9 cellular contexts compared by ENCODE assay signal in genomic region chr17:83082899-83083367, GRCh38. TPM values are rescaled to one million over a fixed set of nuclear protein-coding genes. Genes with fewer than 3 reads are reported as not detected.
DNase-seq lines count a peak whose midpoint lies in the region; TF ChIP-seq lines count a peak whose summit lies in the region.
"Had no signal": no experiment of that assay in that cellular context is flagged by ENCODE, and none has a peak within 500 bp of the region (broad histone marks: within the 10 kb centered on the region; RNA-seq: fewer than 3 reads in every experiment).

No MANE protein-coding gene starts in this region.

- H3K36me3 ChIP-seq in HUES64 (ENCODE audit: insufficient read depth, low read length) (0 out of 2 replicates have a peak, but pooled peaks cover 2% of the 10 kb centered on the region), colonic mucosa (peaks cover 6% of the 10 kb centered on the region), neuronal stem cell (replicated peaks in 1 of 2; ENCODE audit: control insufficient read depth in 2 of 2, insufficient read depth in 2 of 2, low read length in 2 of 2) (peaks cover 0 to 27% of the 10 kb centered on the region in 2 donors)

- peak overlapping the region; percentile 53 for H3K18ac ChIP-seq in neuronal stem cell (ENCODE audit: low read length)

- intact Hi-C loops in colonic mucosa (cut with DNase I), result no loop called here

- H3K79me1 ChIP-seq in neuronal stem cell (ENCODE audit: low read depth, low read length), result peaks cover 17% of the 10 kb centered on the region

- H3K4me3 ChIP-seq in AG09309 (ENCODE audit: control insufficient read depth, low read depth, low read length), result peak overlapping the region; percentile 32
- no peak overlapping the region for H3K4me3 ChIP-seq in HUES64 (ENCODE audit: low read length)
- H3K4me3 ChIP-seq in colonic mucosa, result no peak overlapping the region
- no peak overlapping the region for H3K4me3 ChIP-seq in neuronal stem cell (ENCODE audit: low read length in 2 of 2)

- H3K27ac ChIP-seq in HUES64 (ENCODE audit: low read depth, low read length) (peak overlapping the region; percentile 47; the same call in 1 of the 2 replicates), colonic mucosa (peak overlapping the region; percentile 28), neuronal stem cell (replicated peaks; ENCODE audit: low read length) (no peak overlapping the region), caudate nucleus (ENCODE audit: low read depth, low read length) (no peak overlapping the region)

- H2BK12ac ChIP-seq in neuronal stem cell (ENCODE audit: low read length), result no peak overlapping the region

- no peak overlapping the region for H4K8ac ChIP-seq in neuronal stem cell (ENCODE audit: low read depth, low read length)

- H4K91ac ChIP-seq in neuronal stem cell (ENCODE audit: low read depth, low read length, poor library complexity), result no peak overlapping the region

- H2BK5ac ChIP-seq in neuronal stem cell (ENCODE audit: low read length), result no peak overlapping the region

- in situ Hi-C loops in ACHN (cut with HindIII; ENCODE audit: low pct_ligation_motif_present, low pct_unique_long_range_greater_than_20kb, low sequenced_read_pairs), result no loop called here

- no peak overlapping the region for H2BK15ac ChIP-seq in neuronal stem cell (ENCODE audit: low read length)

- no peak overlapping the region for H3K4me2 ChIP-seq in neuronal stem cell (ENCODE audit: insufficient read depth, low read length, poor library complexity, severe bottlenecking)

- no peak overlapping the region for H2BK120ac ChIP-seq in neuronal stem cell (ENCODE audit: low read depth, low read length)

- H3K23ac ChIP-seq in neuronal stem cell (ENCODE audit: low read depth, low read length, poor library complexity), result peak overlapping the region; percentile 5

- DNase-seq in AG09309 (ENCODE audit: low read depth), result no peak
- DNase-seq in colonic mucosa, result no peak
- no peak for DNase-seq in neuronal stem cell (ENCODE audit: low spot score)
- no peak for DNase-seq in RPMI8226
- no peak for DNase-seq in NCI-H1694 (lab: John Stamatoyannopoulos, UW)
- no peak for DNase-seq in ACHN
- DNase-seq in caudate nucleus (lab: John Stamatoyannopoulos, UW), result no peak
- DNase-seq: NCI-H2171 had no signal

- H3K4ac ChIP-seq in neuronal stem cell (ENCODE audit: low read length), result no peak overlapping the region

- no peak overlapping the region for H3K14ac ChIP-seq in neuronal stem cell (ENCODE audit: low read length)

- H3K4me1 ChIP-seq in HUES64 (ENCODE audit: insufficient read depth, low read length) (peaks cover 13% of the 10 kb centered on the region), colonic mucosa (peaks cover 31% of the 10 kb centered on the region), neuronal stem cell (ENCODE audit: control insufficient read depth in 2 of 2, insufficient read depth in 1 of 2, low read depth in 1 of 2, low read length in 2 of 2) (peaks cover 8 to 15% of the 10 kb centered on the region in 2 donors)

- peak overlapping the region; percentile 66 for H2AK5ac ChIP-seq in neuronal stem cell (ENCODE audit: low read depth, low read length)

- no peak for TF ChIP-seq CTCF in AG09309 (IDR thresholded peaks at IDR 0.05; ENCODE audit: control insufficient read depth, insufficient read depth, low read depth, low read length, missing control alignments)
- TF ChIP-seq CTCF in colonic mucosa (IDR thresholded peaks at IDR 0.05), result no peak

- H3K9me3 ChIP-seq in HUES64 (ENCODE audit: insufficient read depth, low read depth, low read length) (no peaks in the 10 kb centered on the region), colonic mucosa (no peaks in the 10 kb centered on the region), neuronal stem cell (replicated peaks in 1 of 2; ENCODE audit: control insufficient read depth in 2 of 2, insufficient read depth in 1 of 2, low read depth in 1 of 2, low read length in 2 of 2) (no peaks in the 10 kb centered on the region)

- H2AFZ ChIP-seq in neuronal stem cell (ENCODE audit: low read length), result no peak overlapping the region

- H3K9ac ChIP-seq in HUES64 (ENCODE audit: low read depth, low read length) (peak overlapping the region; percentile 5; the same call in 1 of the 2 replicates), colonic mucosa (ENCODE audit: low read depth in 2 of 2, low read length in 2 of 2) (peak overlapping the region; percentile 16 to 75), neuronal stem cell (ENCODE audit: low read depth, low read length, poor library complexity) (peak overlapping the region; percentile 74)

- WGBS in HUES64, result 86% methylated on average over 21 of the region's 21 CpGs
- no CpG with 5 or more reads among the region's 21 CpGs for WGBS in neuronal stem cell (ENCODE audit: extremely low coverage in 2 of 2, insufficient read length in 2 of 2, insufficient replicate concordance in 1 of 2), 2 donors

- H3K27me3 ChIP-seq in HUES64 (ENCODE audit: insufficient read depth, low read length), result peaks cover 30% of the 10 kb centered on the region
- peaks cover 15% of the 10 kb centered on the region for H3K27me3 ChIP-seq in colonic mucosa
- H3K27me3 ChIP-seq in neuronal stem cell (ENCODE audit: control insufficient read depth in 3 of 3, insufficient read depth in 3 of 3, low read depth in 1 of 3, low read length in 3 of 3), result peaks cover 10 to 27% (median 12%) of the 10 kb centered on the region in 3 experiments

RNA-seq across cellular contexts. Expression of gene METRNL, which starts 3.5 kb away (rescaled TPM):
- polyA plus RNA-seq in HUES64 (2013, experiment 1 of 2), result 4.5 TPM
- 7.5 TPM for polyA plus RNA-seq in HUES64 (2013, experiment 2 of 2)
- total RNA-seq in colonic mucosa, result 10 to 100 TPM; 84.2 to 87.2 TPM
- polyA plus RNA-seq in neuronal stem cell (2013, experiment 1 of 2), result 12.8 TPM
- 14.7 TPM for polyA plus RNA-seq in neuronal stem cell (2013, experiment 2 of 2)

Comparison
In these comparisons a context has a peak if more than half of its experiments do, and no peak if none do; other contexts are left out.
1. H3K27ac ChIP-seq: peak in HUES64 (single experiment) and colonic mucosa (single experiment); none in neuronal stem cell (single experiment) and caudate nucleus (single experiment).
2. H3K9ac ChIP-seq: peak in every context shown above with its lines; median percentile 74 in neuronal stem cell; 46 in colonic mucosa; 5 in HUES64.